In the genomic region with DNA sequence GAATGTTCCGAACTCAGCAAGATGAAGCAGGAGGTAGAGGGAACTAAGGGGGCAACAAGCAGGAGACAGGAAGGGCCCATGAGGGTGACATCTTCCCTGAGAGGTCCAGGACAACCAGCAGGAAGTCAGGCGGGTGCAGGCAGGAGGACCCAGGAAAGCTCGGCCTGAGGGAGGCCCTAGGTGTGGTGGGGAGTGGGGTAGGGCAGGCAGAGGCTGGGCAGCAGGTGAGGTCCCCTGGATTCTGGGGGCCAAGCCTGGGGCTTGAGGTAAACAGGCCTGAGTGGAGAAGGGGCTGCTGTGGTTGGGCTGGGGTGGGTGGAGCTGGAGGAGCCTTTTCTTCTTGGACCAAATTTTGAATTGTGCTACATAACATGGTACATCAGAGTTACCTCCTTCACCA, we compare ENCODE assay signal across 37 cellular contexts. TPM values are rescaled to one million over a fixed set of nuclear protein-coding genes. Genes with fewer than 3 reads are reported as not detected.
"Had no signal": no experiment of that assay in that cellular context is flagged by ENCODE, and none has a peak within 500 bp of the region (broad histone marks: within the 10 kb centered on the region; RNA-seq: fewer than 3 reads in every experiment).

No MANE protein-coding gene starts in this region.

- H3K9me3 Mint-ChIP-seq: activated CD4-positive, alpha-beta memory T cell treated with anti-CD3 and anti-CD28 coated beads for 36 hours; activated CD4-positive, alpha-beta T cell treated with anti-CD3 and anti-CD28 coated beads, Interleukin-2, amount 10 ng/mL, durations not matched to agents 24 days and 14 days; activated T-helper 1 cell treated with anti-CD3 and anti-CD28 coated beads, Interleukin-12 subunit alpha, Interleukin-12 subunit beta, Interleukin-2, Interleukin-4 antibody, amounts not matched to agents 30 ng/mL and 10 ng/mL and 1 ng/mL, durations not matched to agents 14 hours and 24 hours and 36 hours; activated T-helper 2 cell treated with anti-CD3 and anti-CD28 coated beads, Interferon-gamma antibody, Interleukin-2, Interleukin-4, amounts not matched to agents 10 μg/mL and 5 μg/mL and 100 μg/mL, durations not matched to agents 14 hours and 24 hours and 36 hours; effector memory CD8-positive, alpha-beta T cell had no signal

- DNase-seq: activated CD4-positive, alpha-beta memory T cell treated with anti-CD3 and anti-CD28 coated beads for 36 hours; activated CD4-positive, alpha-beta T cell treated with anti-CD3 and anti-CD28 coated beads for 36 hours; activated CD4-positive, alpha-beta T cell treated with anti-CD3 and anti-CD28 coated beads, Interleukin-2, amount 10 ng/mL, durations not matched to agents 24 days and 14 days; activated CD4-positive, CD25-positive, alpha-beta regulatory T cell; activated CD4-positive, CD25-positive, alpha-beta regulatory T cell treated with anti-CD3 and anti-CD28 coated beads, Interleukin-2, amount 50 U/mL, for 72 hours; activated CD8-positive, alpha-beta memory T cell treated with anti-CD3 and anti-CD28 coated beads, Interleukin-2, amount 10 ng/mL, durations not matched to agents 7 days and 5 days; activated CD8-positive, alpha-beta memory T cell treated with anti-CD3 and anti-CD28 coated beads, Interleukin-2, amount 50 U/mL, for 4 hours; activated CD8-positive, alpha-beta T cell treated with anti-CD3 and anti-CD28 coated beads, Interleukin-2, amount 10 ng/mL, durations not matched to agents 7 days and 5 days; activated gamma-delta T cell treated with Interleukin-2 at 50 U/mL for 16 hours; activated naive CD4-positive, alpha-beta T cell treated with anti-CD3 and anti-CD28 coated beads, Interleukin-2, amount 50 U/mL, for 16 hours; activated naive CD4-positive, alpha-beta T cell treated with Interleukin-2 at 50 U/mL for 16 hours; activated T-cell treated with anti-CD3 and anti-CD28 coated beads, Interleukin-2, amount 50 U/mL, for 1 hour; activated T-cell treated with anti-CD3 and anti-CD28 coated beads, Interleukin-2, amount 50 U/mL, for 48 hours; amniotic stem cell; anterior cingulate cortex; brain microvascular endothelial cell; caudate nucleus; cortex of kidney; dermis blood vessel endothelial cell; effector CD4-positive, alpha-beta T cell; effector memory CD8-positive, alpha-beta T cell; erythroblast; foreskin melanocyte; T-helper 2 cell had no signal

- H3K36me3 ChIP-seq: brain microvascular endothelial cell, esophagus muscularis mucosa, gastroesophageal sphincter had no signal

- H3K27ac Mint-ChIP-seq: activated CD4-positive, alpha-beta memory T cell treated with anti-CD3 and anti-CD28 coated beads for 36 hours; activated CD4-positive, alpha-beta T cell treated with anti-CD3 and anti-CD28 coated beads for 36 hours; activated CD4-positive, alpha-beta T cell treated with anti-CD3 and anti-CD28 coated beads, Interleukin-2, amount 10 ng/mL, durations not matched to agents 24 days and 14 days; activated CD8-positive, alpha-beta memory T cell treated with anti-CD3 and anti-CD28 coated beads, Interleukin-2, amount 10 ng/mL, durations not matched to agents 7 days and 5 days; activated CD8-positive, alpha-beta T cell treated with anti-CD3 and anti-CD28 coated beads, Interleukin-2, amount 10 ng/mL, durations not matched to agents 7 days and 5 days; activated naive CD8-positive, alpha-beta T cell; activated T-helper 1 cell treated with anti-CD3 and anti-CD28 coated beads, Interleukin-12 subunit alpha, Interleukin-12 subunit beta, Interleukin-2, Interleukin-4 antibody, amounts not matched to agents 30 ng/mL and 10 ng/mL and 1 ng/mL, durations not matched to agents 14 hours and 24 hours and 36 hours; activated T-helper 2 cell treated with anti-CD3 and anti-CD28 coated beads, Interferon-gamma antibody, Interleukin-2, Interleukin-4, amounts not matched to agents 10 μg/mL and 5 μg/mL and 100 μg/mL, durations not matched to agents 14 hours and 24 hours and 36 hours; effector memory CD8-positive, alpha-beta T cell had no signal

- H3K4me1 ChIP-seq: esophagus muscularis mucosa, gastroesophageal sphincter had no signal

- H3K4me3 Mint-ChIP-seq: activated CD4-positive, alpha-beta memory T cell treated with anti-CD3 and anti-CD28 coated beads for 36 hours; activated CD4-positive, alpha-beta T cell treated with anti-CD3 and anti-CD28 coated beads for 36 hours; activated CD4-positive, alpha-beta T cell treated with anti-CD3 and anti-CD28 coated beads, Interleukin-2, amount 10 ng/mL, durations not matched to agents 24 days and 14 days; activated CD8-positive, alpha-beta memory T cell treated with anti-CD3 and anti-CD28 coated beads, Interleukin-2, amount 10 ng/mL, durations not matched to agents 7 days and 5 days; activated CD8-positive, alpha-beta T cell treated with anti-CD3 and anti-CD28 coated beads, Interleukin-2, amount 10 ng/mL, durations not matched to agents 7 days and 5 days; activated naive CD8-positive, alpha-beta T cell; activated T-helper 1 cell treated with anti-CD3 and anti-CD28 coated beads, Interleukin-12 subunit alpha, Interleukin-12 subunit beta, Interleukin-2, Interleukin-4 antibody, amounts not matched to agents 30 ng/mL and 10 ng/mL and 1 ng/mL, durations not matched to agents 14 hours and 24 hours and 36 hours; effector memory CD8-positive, alpha-beta T cell had no signal

- H3K27ac ChIP-seq: brain microvascular endothelial cell, esophagus muscularis mucosa, gastroesophageal sphincter had no signal

- H3K27me3 ChIP-seq: brain microvascular endothelial cell had no signal

- ATAC-seq: activated CD4-positive, alpha-beta T cell treated with anti-CD3 and anti-CD28 coated beads for 36 hours; activated CD8-positive, alpha-beta memory T cell treated with anti-CD3 and anti-CD28 coated beads, Interleukin-2, amount 10 ng/mL, durations not matched to agents 7 days and 5 days; activated CD8-positive, alpha-beta T cell treated with anti-CD3 and anti-CD28 coated beads, Interleukin-2, amount 10 ng/mL, durations not matched to agents 7 days and 5 days; effector memory CD8-positive, alpha-beta T cell; gastroesophageal sphincter had no signal

- H3K9me3 ChIP-seq: esophagus muscularis mucosa, gastroesophageal sphincter had no signal

- H3K4me1 Mint-ChIP-seq: activated CD4-positive, alpha-beta T cell treated with anti-CD3 and anti-CD28 coated beads for 36 hours; activated CD4-positive, alpha-beta T cell treated with anti-CD3 and anti-CD28 coated beads, Interleukin-2, amount 10 ng/mL, durations not matched to agents 24 days and 14 days; activated CD8-positive, alpha-beta memory T cell treated with anti-CD3 and anti-CD28 coated beads, Interleukin-2, amount 10 ng/mL, durations not matched to agents 7 days and 5 days had no signal

- H3K4me3 ChIP-seq: esophagus muscularis mucosa, gastroesophageal sphincter had no signal

- H3K36me3 Mint-ChIP-seq: activated CD4-positive, alpha-beta memory T cell treated with anti-CD3 and anti-CD28 coated beads for 36 hours; activated CD8-positive, alpha-beta memory T cell treated with anti-CD3 and anti-CD28 coated beads, Interleukin-2, amount 10 ng/mL, durations not matched to agents 7 days and 5 days; activated naive CD8-positive, alpha-beta T cell had no signal

RNA-seq across cellular contexts. Expression of gene ALPG, which starts 4.1 kb away (rescaled TPM):
- total RNA-seq: activated CD4-positive, alpha-beta memory T cell treated with anti-CD3 and anti-CD28 coated beads for 36 hours; activated CD4-positive, alpha-beta T cell treated with anti-CD3 and anti-CD28 coated beads for 36 hours; activated CD4-positive, alpha-beta T cell treated with anti-CD3 and anti-CD28 coated beads, Interleukin-2, amount 10 ng/mL, durations not matched to agents 24 days and 14 days; activated CD8-positive, alpha-beta memory T cell treated with anti-CD3 and anti-CD28 coated beads for 36 hours; activated CD8-positive, alpha-beta memory T cell treated with anti-CD3 and anti-CD28 coated beads, Interleukin-2, amount 10 ng/mL, durations not matched to agents 7 days and 5 days; activated CD8-positive, alpha-beta T cell treated with anti-CD3 and anti-CD28 coated beads, Interleukin-2, amount 10 ng/mL, durations not matched to agents 7 days and 5 days; activated T-helper 1 cell treated with anti-CD3 and anti-CD28 coated beads, Interleukin-12 subunit alpha, Interleukin-12 subunit beta, Interleukin-2, Interleukin-4 antibody, amounts not matched to agents 30 ng/mL and 10 ng/mL and 1 ng/mL, durations not matched to agents 14 hours and 24 hours and 36 hours; activated T-helper 2 cell treated with anti-CD3 and anti-CD28 coated beads, Interferon-gamma antibody, Interleukin-2, Interleukin-4, amounts not matched to agents 10 μg/mL and 5 μg/mL and 100 μg/mL, durations not matched to agents 14 hours and 24 hours and 36 hours; bronchial epithelial cell; chondrocyte; dermis blood vessel endothelial cell; esophagus muscularis mucosa; fibroblast of lung; fibroblast of villous mesenchyme; gastroesophageal sphincter; glomerular endothelial cell; T-helper 1 cell treated with Interleukin-12 subunit alpha and Interleukin-12 subunit beta and Interleukin-4 antibody, amounts not matched to agents 30 ng/mL and 1 ng/mL, for 36 hours had no signal

RNA-seq across cellular contexts. Expression of gene ALPP, which starts 24.0 kb away (rescaled TPM):
- total RNA-seq: activated CD4-positive, alpha-beta memory T cell treated with anti-CD3 and anti-CD28 coated beads for 36 hours; activated CD4-positive, alpha-beta T cell treated with anti-CD3 and anti-CD28 coated beads for 36 hours; activated CD4-positive, alpha-beta T cell treated with anti-CD3 and anti-CD28 coated beads, Interleukin-2, amount 10 ng/mL, durations not matched to agents 24 days and 14 days; activated CD8-positive, alpha-beta memory T cell treated with anti-CD3 and anti-CD28 coated beads for 36 hours; activated CD8-positive, alpha-beta memory T cell treated with anti-CD3 and anti-CD28 coated beads, Interleukin-2, amount 10 ng/mL, durations not matched to agents 7 days and 5 days; activated CD8-positive, alpha-beta T cell treated with anti-CD3 and anti-CD28 coated beads, Interleukin-2, amount 10 ng/mL, durations not matched to agents 7 days and 5 days; activated T-helper 1 cell treated with anti-CD3 and anti-CD28 coated beads, Interleukin-12 subunit alpha, Interleukin-12 subunit beta, Interleukin-2, Interleukin-4 antibody, amounts not matched to agents 30 ng/mL and 10 ng/mL and 1 ng/mL, durations not matched to agents 14 hours and 24 hours and 36 hours; activated T-helper 2 cell treated with anti-CD3 and anti-CD28 coated beads, Interferon-gamma antibody, Interleukin-2, Interleukin-4, amounts not matched to agents 10 μg/mL and 5 μg/mL and 100 μg/mL, durations not matched to agents 14 hours and 24 hours and 36 hours; bronchial epithelial cell; chondrocyte; dermis blood vessel endothelial cell; fibroblast of lung; fibroblast of villous mesenchyme; gastroesophageal sphincter; glomerular endothelial cell; T-helper 1 cell treated with Interleukin-12 subunit alpha and Interleukin-12 subunit beta and Interleukin-4 antibody, amounts not matched to agents 30 ng/mL and 1 ng/mL, for 36 hours had no signal

RNA-seq across cellular contexts. Expression of gene ALPI, which starts 53.4 kb away (rescaled TPM):
- total RNA-seq: activated CD4-positive, alpha-beta memory T cell treated with anti-CD3 and anti-CD28 coated beads for 36 hours; activated CD4-positive, alpha-beta T cell treated with anti-CD3 and anti-CD28 coated beads for 36 hours; activated CD4-positive, alpha-beta T cell treated with anti-CD3 and anti-CD28 coated beads, Interleukin-2, amount 10 ng/mL, durations not matched to agents 24 days and 14 days; activated CD8-positive, alpha-beta memory T cell treated with anti-CD3 and anti-CD28 coated beads for 36 hours; activated CD8-positive, alpha-beta memory T cell treated with anti-CD3 and anti-CD28 coated beads, Interleukin-2, amount 10 ng/mL, durations not matched to agents 7 days and 5 days; activated CD8-positive, alpha-beta T cell treated with anti-CD3 and anti-CD28 coated beads, Interleukin-2, amount 10 ng/mL, durations not matched to agents 7 days and 5 days; activated T-helper 1 cell treated with anti-CD3 and anti-CD28 coated beads, Interleukin-12 subunit alpha, Interleukin-12 subunit beta, Interleukin-2, Interleukin-4 antibody, amounts not matched to agents 30 ng/mL and 10 ng/mL and 1 ng/mL, durations not matched to agents 14 hours and 24 hours and 36 hours; activated T-helper 2 cell treated with anti-CD3 and anti-CD28 coated beads, Interferon-gamma antibody, Interleukin-2, Interleukin-4, amounts not matched to agents 10 μg/mL and 5 μg/mL and 100 μg/mL, durations not matched to agents 14 hours and 24 hours and 36 hours; astrocyte; bronchial epithelial cell; chondrocyte; dermis blood vessel endothelial cell; fibroblast of lung; fibroblast of villous mesenchyme; gastroesophageal sphincter; glomerular endothelial cell; T-helper 1 cell treated with Interleukin-12 subunit alpha and Interleukin-12 subunit beta and Interleukin-4 antibody, amounts not matched to agents 30 ng/mL and 1 ng/mL, for 36 hours had no signal
